Comparison of ENCODE assay signal across 1 cellular context in the genomic region with DNA sequence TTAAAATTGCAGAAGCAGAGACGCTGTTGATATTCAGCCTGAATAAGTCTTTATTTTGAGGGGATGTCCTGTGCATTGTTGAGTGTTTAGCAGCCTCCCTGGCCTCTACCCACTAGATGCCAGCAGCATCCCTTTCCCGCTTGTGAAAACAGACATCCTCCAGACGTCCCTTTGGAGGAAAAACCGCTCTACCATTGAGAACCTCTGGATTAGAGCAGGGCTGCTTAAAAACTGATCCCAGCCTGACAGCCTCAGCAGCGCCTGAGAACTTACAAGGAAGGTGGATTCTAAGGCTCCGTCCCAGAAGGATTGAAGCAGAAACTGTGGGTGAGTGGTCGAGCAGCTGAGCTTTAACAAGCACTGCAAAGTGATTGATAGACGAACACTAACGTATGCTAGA.
TF ChIP-seq lines count a peak whose summit lies in the region.

No MANE protein-coding gene starts in this region.

TF ChIP-seq in SK-N-SH, 30 proteins besides CTCF, POLR2A, EP300 and RAD21:
- TF ChIP-seq, protein P1, sequence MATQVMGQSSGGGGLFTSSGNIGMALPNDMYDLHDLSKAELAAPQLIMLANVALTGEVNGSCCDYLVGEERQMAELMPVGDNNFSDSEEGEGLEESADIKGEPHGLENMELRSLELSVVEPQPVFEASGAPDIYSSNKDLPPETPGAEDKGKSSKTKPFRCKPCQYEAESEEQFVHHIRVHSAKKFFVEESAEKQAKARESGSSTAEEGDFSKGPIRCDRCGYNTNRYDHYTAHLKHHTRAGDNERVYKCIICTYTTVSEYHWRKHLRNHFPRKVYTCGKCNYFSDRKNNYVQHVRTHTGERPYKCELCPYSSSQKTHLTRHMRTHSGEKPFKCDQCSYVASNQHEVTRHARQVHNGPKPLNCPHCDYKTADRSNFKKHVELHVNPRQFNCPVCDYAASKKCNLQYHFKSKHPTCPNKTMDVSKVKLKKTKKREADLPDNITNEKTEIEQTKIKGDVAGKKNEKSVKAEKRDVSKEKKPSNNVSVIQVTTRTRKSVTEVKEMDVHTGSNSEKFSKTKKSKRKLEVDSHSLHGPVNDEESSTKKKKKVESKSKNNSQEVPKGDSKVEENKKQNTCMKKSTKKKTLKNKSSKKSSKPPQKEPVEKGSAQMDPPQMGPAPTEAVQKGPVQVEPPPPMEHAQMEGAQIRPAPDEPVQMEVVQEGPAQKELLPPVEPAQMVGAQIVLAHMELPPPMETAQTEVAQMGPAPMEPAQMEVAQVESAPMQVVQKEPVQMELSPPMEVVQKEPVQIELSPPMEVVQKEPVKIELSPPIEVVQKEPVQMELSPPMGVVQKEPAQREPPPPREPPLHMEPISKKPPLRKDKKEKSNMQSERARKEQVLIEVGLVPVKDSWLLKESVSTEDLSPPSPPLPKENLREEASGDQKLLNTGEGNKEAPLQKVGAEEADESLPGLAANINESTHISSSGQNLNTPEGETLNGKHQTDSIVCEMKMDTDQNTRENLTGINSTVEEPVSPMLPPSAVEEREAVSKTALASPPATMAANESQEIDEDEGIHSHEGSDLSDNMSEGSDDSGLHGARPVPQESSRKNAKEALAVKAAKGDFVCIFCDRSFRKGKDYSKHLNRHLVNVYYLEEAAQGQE (IDR thresholded peaks at IDR 0.05; ENCODE audit: low read depth, low read length): no peak
- TF ChIP-seq FOXJ3 (CRISPR knock-in tag; IDR thresholded peaks at IDR 0.05) (no peak), GATA2 (CRISPR knock-in tag; IDR thresholded peaks at IDR 0.05) (no peak), TAF1 (IDR thresholded peaks at IDR 0.05; ENCODE audit: borderline replicate concordance, low read depth, low read length) (no peak), TEAD4 (IDR thresholded peaks at IDR 0.05; ENCODE audit: borderline replicate concordance, insufficient read depth) (no peak), MXI1 (IDR thresholded peaks at IDR 0.05; ENCODE audit: low read depth, low read length) (no peak), RCOR1 (IDR thresholded peaks at IDR 0.05; ENCODE audit: low read length) (no peak), NRF1 (IDR thresholded peaks at IDR 0.05; ENCODE audit: low read depth, low read length) (no peak), SIN3A (IDR thresholded peaks at IDR 0.05; ENCODE audit: borderline replicate concordance, low read depth, low read length) (no peak), GABPA (IDR thresholded peaks at IDR 0.05; ENCODE audit: low read depth) (no peak), FOSL2 (IDR thresholded peaks at IDR 0.05; ENCODE audit: borderline replicate concordance, low read depth) (no peak), TCF12 (IDR thresholded peaks at IDR 0.05) (no peak), SMC3 (IDR thresholded peaks at IDR 0.05; ENCODE audit: low read depth, low read length) (no peak), POLR2AphosphoS5 (IDR thresholded peaks at IDR 0.05; ENCODE audit: low read depth, low read length) (no peak), YY1 (IDR thresholded peaks at IDR 0.05; ENCODE audit: low read depth) (no peak), ELF1 (IDR thresholded peaks at IDR 0.05) (no peak)
- TF ChIP-seq, protein P2, sequence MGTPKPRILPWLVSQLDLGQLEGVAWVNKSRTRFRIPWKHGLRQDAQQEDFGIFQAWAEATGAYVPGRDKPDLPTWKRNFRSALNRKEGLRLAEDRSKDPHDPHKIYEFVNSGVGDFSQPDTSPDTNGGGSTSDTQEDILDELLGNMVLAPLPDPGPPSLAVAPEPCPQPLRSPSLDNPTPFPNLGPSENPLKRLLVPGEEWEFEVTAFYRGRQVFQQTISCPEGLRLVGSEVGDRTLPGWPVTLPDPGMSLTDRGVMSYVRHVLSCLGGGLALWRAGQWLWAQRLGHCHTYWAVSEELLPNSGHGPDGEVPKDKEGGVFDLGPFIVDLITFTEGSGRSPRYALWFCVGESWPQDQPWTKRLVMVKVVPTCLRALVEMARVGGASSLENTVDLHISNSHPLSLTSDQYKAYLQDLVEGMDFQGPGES (IDR thresholded peaks at IDR 0.05; ENCODE audit: low read depth, low read length): no peak
- TF ChIP-seq, protein P3, sequence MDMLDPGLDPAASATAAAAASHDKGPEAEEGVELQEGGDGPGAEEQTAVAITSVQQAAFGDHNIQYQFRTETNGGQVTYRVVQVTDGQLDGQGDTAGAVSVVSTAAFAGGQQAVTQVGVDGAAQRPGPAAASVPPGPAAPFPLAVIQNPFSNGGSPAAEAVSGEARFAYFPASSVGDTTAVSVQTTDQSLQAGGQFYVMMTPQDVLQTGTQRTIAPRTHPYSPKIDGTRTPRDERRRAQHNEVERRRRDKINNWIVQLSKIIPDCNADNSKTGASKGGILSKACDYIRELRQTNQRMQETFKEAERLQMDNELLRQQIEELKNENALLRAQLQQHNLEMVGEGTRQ (IDR thresholded peaks at IDR 0.05; ENCODE audit: borderline replicate concordance, low read depth, low read length): no peak
- TF ChIP-seq, protein P4, sequence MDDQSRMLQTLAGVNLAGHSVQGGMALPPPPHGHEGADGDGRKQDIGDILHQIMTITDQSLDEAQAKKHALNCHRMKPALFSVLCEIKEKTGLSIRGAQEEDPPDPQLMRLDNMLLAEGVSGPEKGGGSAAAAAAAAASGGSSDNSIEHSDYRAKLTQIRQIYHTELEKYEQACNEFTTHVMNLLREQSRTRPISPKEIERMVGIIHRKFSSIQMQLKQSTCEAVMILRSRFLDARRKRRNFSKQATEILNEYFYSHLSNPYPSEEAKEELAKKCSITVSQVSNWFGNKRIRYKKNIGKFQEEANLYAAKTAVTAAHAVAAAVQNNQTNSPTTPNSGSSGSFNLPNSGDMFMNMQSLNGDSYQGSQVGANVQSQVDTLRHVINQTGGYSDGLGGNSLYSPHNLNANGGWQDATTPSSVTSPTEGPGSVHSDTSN (IDR thresholded peaks at IDR 0.05): no peak
- TF ChIP-seq, protein P5, sequence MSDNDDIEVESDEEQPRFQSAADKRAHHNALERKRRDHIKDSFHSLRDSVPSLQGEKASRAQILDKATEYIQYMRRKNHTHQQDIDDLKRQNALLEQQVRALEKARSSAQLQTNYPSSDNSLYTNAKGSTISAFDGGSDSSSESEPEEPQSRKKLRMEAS (IDR thresholded peaks at IDR 0.05; ENCODE audit: low read depth): no peak
